In the genomic region with DNA sequence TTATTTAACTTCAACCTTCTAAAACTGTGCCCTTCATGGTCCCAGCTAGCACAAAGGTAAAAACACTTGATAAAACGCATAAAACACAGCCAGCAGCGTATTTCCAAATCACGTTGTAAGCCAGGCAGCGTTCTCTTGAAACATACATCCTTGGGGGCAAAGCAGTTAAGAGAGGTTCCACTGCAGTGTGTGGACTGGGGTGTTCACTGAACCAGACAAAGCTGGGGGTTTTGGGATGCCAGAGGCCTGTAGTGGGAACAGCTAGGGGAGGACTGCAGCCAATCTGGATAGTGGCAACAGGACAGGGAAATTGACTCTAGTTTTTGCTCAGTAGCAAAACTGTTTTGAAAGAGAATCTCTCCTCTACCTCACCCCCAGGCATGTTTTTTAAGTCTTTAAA, we compare ENCODE assay signal across 15 cellular contexts. TPM values are rescaled to one million over a fixed set of nuclear protein-coding genes. Genes with fewer than 3 reads are reported as not detected.
DNase-seq lines count a peak whose midpoint lies in the region; ATAC-seq and TF ChIP-seq lines count a peak whose summit lies in the region.
"Had no signal": no experiment of that assay in that cellular context is flagged by ENCODE, and none has a peak within 500 bp of the region (broad histone marks: within the 10 kb centered on the region; RNA-seq: fewer than 3 reads in every experiment).

No MANE protein-coding gene starts in this region.

- WGBS in gastroesophageal sphincter (ENCODE audit: low coverage in 1 of 2), 2 donors = 70 to 95% methylated on average over 3 of the region's 4 CpGs

- H3K4me3 Mint-ChIP-seq in activated CD4-positive, alpha-beta memory T cell treated with anti-CD3 and anti-CD28 coated beads for 36 hours = peak overlapping the region; percentile 50

- H3K27me3 ChIP-seq in cardiac muscle cell (no peaks in the 10 kb centered on the region), left ventricle myocardium inferior (ENCODE audit: low read depth) (no peaks in the 10 kb centered on the region), lower lobe of right lung (ENCODE audit: low read depth) (no peaks in the 10 kb centered on the region), upper lobe of right lung (no peaks in the 10 kb centered on the region), gastroesophageal sphincter (no peaks in the 10 kb centered on the region)
- H3K27me3 ChIP-seq: adrenal gland, colonic mucosa had no signal

- H3K4me1 ChIP-seq in cardiac muscle cell (ENCODE audit: low read depth) (peaks cover 11% of the 10 kb centered on the region), left ventricle myocardium inferior (peaks cover 10% of the 10 kb centered on the region), lower lobe of right lung (peaks cover 18% of the 10 kb centered on the region), upper lobe of right lung (peaks cover 11% of the 10 kb centered on the region), gastroesophageal sphincter (peaks cover 0 to 30% (median 7%) of the 10 kb centered on the region in 3 donors)
- H3K4me1 ChIP-seq: colonic mucosa had no signal

- DNase-seq in cardiac muscle cell (ENCODE audit: low read depth in 1 of 2, low spot score in 1 of 2) (no peak), left ventricle myocardium inferior (no peak), lower lobe of right lung (no peak), upper lobe of right lung (no peak), islet precursor cell (no peak)
- no peak for DNase-seq in activated CD4-positive, alpha-beta memory T cell treated with anti-CD3 and anti-CD28 coated beads for 36 hours
- DNase-seq: activated CD4-positive, alpha-beta T cell treated with anti-CD3 and anti-CD28 coated beads for 1 hour; colonic mucosa; H7; NCI-H2171 treated with DMSO at 0.1 percent for 48 hours; stimulated activated CD8-positive, alpha-beta memory T cell treated with anti-CD3 and anti-CD28 coated beads, Interleukin-4, amount 100 ng/mL, for 48 hours had no signal

- no peaks in the 10 kb centered on the region for H3K27me3 Mint-ChIP-seq in activated CD4-positive, alpha-beta memory T cell treated with anti-CD3 and anti-CD28 coated beads for 36 hours
- H3K27me3 Mint-ChIP-seq: memory B cell had no signal

- H3K36me3 ChIP-seq in cardiac muscle cell = no peaks in the 10 kb centered on the region
- H3K36me3 ChIP-seq in left ventricle myocardium inferior = no peaks in the 10 kb centered on the region
- no peaks in the 10 kb centered on the region for H3K36me3 ChIP-seq in lower lobe of right lung
- no peaks in the 10 kb centered on the region for H3K36me3 ChIP-seq in upper lobe of right lung
- no peaks in the 10 kb centered on the region for H3K36me3 ChIP-seq in gastroesophageal sphincter
- H3K36me3 ChIP-seq: adrenal gland, colonic mucosa had no signal

- H3K9me3 Mint-ChIP-seq in activated CD4-positive, alpha-beta memory T cell treated with anti-CD3 and anti-CD28 coated beads for 36 hours = no peaks in the 10 kb centered on the region
- H3K9me3 Mint-ChIP-seq: memory B cell had no signal

- no peak overlapping the region for H3K4me3 ChIP-seq in cardiac muscle cell
- H3K4me3 ChIP-seq in left ventricle myocardium inferior = no peak overlapping the region
- H3K4me3 ChIP-seq in lower lobe of right lung = no peak overlapping the region
- no peak overlapping the region for H3K4me3 ChIP-seq in upper lobe of right lung
- H3K4me3 ChIP-seq in gastroesophageal sphincter = no peak overlapping the region
- H3K4me3 ChIP-seq: adrenal gland, colonic mucosa had no signal

- no peaks in the 10 kb centered on the region for H3K9me3 ChIP-seq in cardiac muscle cell (ENCODE audit: low read depth)
- H3K9me3 ChIP-seq in left ventricle myocardium inferior (replicated peaks) = no peaks in the 10 kb centered on the region
- H3K9me3 ChIP-seq in lower lobe of right lung = peaks cover 2% of the 10 kb centered on the region
- H3K9me3 ChIP-seq in upper lobe of right lung = no peaks in the 10 kb centered on the region
- no peaks in the 10 kb centered on the region for H3K9me3 ChIP-seq in gastroesophageal sphincter
- H3K9me3 ChIP-seq: adrenal gland, colonic mucosa had no signal

- ATAC-seq in lower lobe of right lung = no peak
- no peak for ATAC-seq in upper lobe of right lung
- ATAC-seq in GM21367 (IDR thresholded peaks at IDR 0.05; ENCODE audit: unreplicated experiment) = no peak
- ATAC-seq in gastroesophageal sphincter = no peak

- intact Hi-C loops in left ventricle myocardium inferior (cut with micrococcal nuclease) (no loop called here), lower lobe of right lung (cut with DNase I) (no loop called here), upper lobe of right lung (cut with DNase I) (no loop called here)
- intact Hi-C loops in activated CD4-positive, alpha-beta memory T cell treated with anti-CD3 and anti-CD28 coated beads for 36 hours (cut with micrococcal nuclease) = no loop called here

- TF ChIP-seq EP300 in gastroesophageal sphincter (IDR thresholded peaks at IDR 0.05) = no peak

- peaks cover 17% of the 10 kb centered on the region for H3K36me3 Mint-ChIP-seq in activated CD4-positive, alpha-beta memory T cell treated with anti-CD3 and anti-CD28 coated beads for 36 hours
- H3K36me3 Mint-ChIP-seq: memory B cell had no signal

- TF ChIP-seq POLR2A in gastroesophageal sphincter (IDR thresholded peaks at IDR 0.05) = no peak

- peaks cover 76% of the 10 kb centered on the region for H3K4me1 Mint-ChIP-seq in activated CD4-positive, alpha-beta memory T cell treated with anti-CD3 and anti-CD28 coated beads for 36 hours (ENCODE audit: low read depth)

- H3K27ac ChIP-seq in cardiac muscle cell (peak overlapping the region; percentile 55), left ventricle myocardium inferior (replicated peaks) (no peak overlapping the region), lower lobe of right lung (peak overlapping the region; percentile 37), upper lobe of right lung (peak overlapping the region; percentile 19), gastroesophageal sphincter (peak overlapping the region in 2 of 4 donors; percentile 11 to 14)
- H3K27ac ChIP-seq: adrenal gland, colonic mucosa had no signal

- CTCF ChIA-PET in activated CD4-positive, alpha-beta memory T cell treated with anti-CD3 and anti-CD28 coated beads for 36 hours (lab: Charles Lee) = interaction anchor here (1.1 to 4.3 kb wide), 5 partner anchors 8 to 411 kb away, joined by 3 to 38 read pairs (median 4); no protein-coding TSS in a partner anchor

- POLR2A ChIA-PET in activated CD4-positive, alpha-beta memory T cell treated with anti-CD3 and anti-CD28 coated beads for 36 hours (lab: Charles Lee) = interaction anchor here (0.8 to 9.6 kb wide), 5 partner anchors 11 to 167 kb away, joined by 3 to 128 read pairs (median 8); a partner anchor contains a TSS

- peak overlapping the region; percentile 99 for H3K27ac Mint-ChIP-seq in activated CD4-positive, alpha-beta memory T cell treated with anti-CD3 and anti-CD28 coated beads for 36 hours
- H3K27ac Mint-ChIP-seq: memory B cell had no signal

- no peak for TF ChIP-seq CTCF in cardiac muscle cell (IDR thresholded peaks at IDR 0.05; ENCODE audit: low read depth, low read length)
- no peak for TF ChIP-seq CTCF in left ventricle myocardium inferior (IDR thresholded peaks at IDR 0.05; ENCODE audit: borderline replicate concordance)
- no peak for TF ChIP-seq CTCF in lower lobe of right lung (IDR thresholded peaks at IDR 0.05)
- TF ChIP-seq CTCF in upper lobe of right lung (IDR thresholded peaks at IDR 0.05) = no peak
- no peak for TF ChIP-seq CTCF in gastroesophageal sphincter (IDR thresholded peaks at IDR 0.05)

RNA-seq across cellular contexts. Expression of a gene that starts 21.5 kb away (rescaled TPM):
- 251 and 646 TPM in 2 replicates for total RNA-seq in cardiac muscle cell
- 808 and 1,053 TPM in 2 replicates for polyA plus RNA-seq in cardiac muscle cell
- total RNA-seq in left ventricle myocardium inferior = 780 TPM
- 100 to 1,000 TPM; 208 to 210 TPM for total RNA-seq in activated CD4-positive, alpha-beta memory T cell treated with anti-CD3 and anti-CD28 coated beads for 36 hours
- total RNA-seq in lower lobe of right lung = 100 TPM
- total RNA-seq in upper lobe of right lung = 107 TPM
- 100 to 1,000 TPM; 133 to 311 (median 214) TPM for total RNA-seq in gastroesophageal sphincter
